In genomic region chrX:17644001-17644400, GRCh38 we compare ENCODE assay signal across 20 cellular contexts.
DNase-seq lines count a peak whose midpoint lies in the region; TF ChIP-seq lines count a peak whose summit lies in the region.
"Had no signal": no experiment of that assay in that cellular context is flagged by ENCODE, and none has a peak within 500 bp of the region (broad histone marks: within the 10 kb centered on the region; RNA-seq: fewer than 3 reads in every experiment).

No MANE protein-coding gene starts in this region.

- H3K4me3 ChIP-seq in HEK293 (ENCODE audit: low read depth, low read length) (no peak overlapping the region), MM.1S (ENCODE audit: low read length) (no peak overlapping the region), hepatocyte (no peak overlapping the region)
- H3K4me3 ChIP-seq: BLaER1 treated with 17β-estradiol and CSF1 and Interleukin-3, amounts not matched to agents 10 nM and 100 nM; GM12878; GM23248 had no signal

- POLR2A ChIA-PET in HEK293 (lab: Yijun Ruan, JAX): no interaction called here

- H3K27me3 ChIP-seq in MM.1S (replicated peaks; ENCODE audit: insufficient read depth, low read length) (no peaks in the 10 kb centered on the region), hepatocyte (no peaks in the 10 kb centered on the region)
- H3K27me3 ChIP-seq: BE2C had no signal

- no peaks in the 10 kb centered on the region for H3K9me2 ChIP-seq in MM.1S (replicated peaks; ENCODE audit: insufficient read depth, low read length)
- H3K9me2 ChIP-seq in hepatocyte (replicated peaks; ENCODE audit: insufficient read depth): no peaks in the 10 kb centered on the region

- no peaks in the 10 kb centered on the region for H3K79me2 ChIP-seq in MM.1S (ENCODE audit: low read length)
- no peaks in the 10 kb centered on the region for H3K79me2 ChIP-seq in hepatocyte

- H3K9me3 ChIP-seq in HEK293 (ENCODE audit: control insufficient read depth, insufficient read depth, low read depth, low read length) (no peaks in the 10 kb centered on the region), MM.1S (replicated peaks; ENCODE audit: insufficient read depth, low read length) (no peaks in the 10 kb centered on the region), hepatocyte (ENCODE audit: low read depth) (no peaks in the 10 kb centered on the region)
- H3K9me3 ChIP-seq: BE2C had no signal

- DNase-seq in MM.1S (no peak), myocyte (ENCODE audit: low read depth) (peak; percentile 66), hepatocyte (ENCODE audit: low spot score) (no peak), cortex of kidney (lab: John Stamatoyannopoulos, UW) (no peak), NCI-H2171 treated with DMSO at 0.1 percent for 48 hours (lab: John Stamatoyannopoulos, UW) (no peak)
- DNase-seq: AML-193; BE2C; CD4-positive, alpha-beta T cell; CD8-positive, alpha-beta memory T cell; DMS 273 treated with DMSO at 0.1 percent for 48 hours; DMS79; EL; GDM1; GM23248; H7; HCEC 1CT had no signal

- CTCF ChIA-PET in HEK293 (lab: Yijun Ruan, JAX): no interaction called here

- no peaks in the 10 kb centered on the region for H4K20me1 ChIP-seq in MM.1S (ENCODE audit: insufficient read depth, low read length)
- no peaks in the 10 kb centered on the region for H4K20me1 ChIP-seq in hepatocyte (ENCODE audit: insufficient read depth, poor library complexity, severe bottlenecking)
- H4K20me1 ChIP-seq: BLaER1 treated with 17β-estradiol and CSF1 and Interleukin-3, amounts not matched to agents 10 nM and 100 nM had no signal

- WGBS in hepatocyte (ENCODE audit: low lambda C conversion rate, missing lambda C conversion rate): 79% methylated on average over 1 of the region's 1 CpG

- no peak overlapping the region for H3K9ac ChIP-seq in MM.1S (ENCODE audit: low read length)
- H3K9ac ChIP-seq: BLaER1 treated with 17β-estradiol and CSF1 and Interleukin-3, amounts not matched to agents 10 nM and 100 nM; GM23248 had no signal

- H3K4me1 ChIP-seq in HEK293 (ENCODE audit: control insufficient read depth, insufficient read depth, low read length): 0 out of 2 replicates have a peak, but pooled peaks cover 5% of the 10 kb centered on the region
- no peaks in the 10 kb centered on the region; the same call in 1 of the 2 replicates for H3K4me1 ChIP-seq in MM.1S (ENCODE audit: low read length)
- no peaks in the 10 kb centered on the region for H3K4me1 ChIP-seq in hepatocyte (ENCODE audit: insufficient read depth)
- H3K4me1 ChIP-seq: BE2C; BLaER1 treated with 17β-estradiol and CSF1 and Interleukin-3, amounts not matched to agents 10 nM and 100 nM had no signal

- no peaks in the 10 kb centered on the region for H3F3A ChIP-seq in MM.1S (ENCODE audit: insufficient read depth, low read length)

- H3K36me3 ChIP-seq in HEK293 (ENCODE audit: control insufficient read depth in 2 of 2, insufficient read depth in 1 of 2, low read length in 2 of 2) (no peaks in the 10 kb centered on the region), MM.1S (replicated peaks; ENCODE audit: insufficient read depth, low read length) (no peaks in the 10 kb centered on the region), hepatocyte (replicated peaks; ENCODE audit: insufficient read depth, low read depth) (no peaks in the 10 kb centered on the region)
- H3K36me3 ChIP-seq: BE2C; BLaER1 treated with 17β-estradiol and CSF1 and Interleukin-3, amounts not matched to agents 10 nM and 100 nM had no signal

- TF ChIP-seq CTCF in HEK293 (tag by site-specific recombination; IDR thresholded peaks at IDR 0.05) (no peak), MM.1S (IDR thresholded peaks at IDR 0.05; ENCODE audit: low read length) (no peak), hepatocyte (IDR thresholded peaks at IDR 0.05; ENCODE audit: poor library complexity) (no peak)

- H2AFZ ChIP-seq in MM.1S (ENCODE audit: low read length) (0 out of 2 replicates have a peak overlapping the region, but pooled peaks have one; percentile 65), hepatocyte (no peak overlapping the region)
- H2AFZ ChIP-seq: GM23248 had no signal

- H3K27ac ChIP-seq in HEK293 (ENCODE audit: extremely low read depth, low read depth, low read length): no peak overlapping the region
- H3K27ac ChIP-seq in MM.1S (ENCODE audit: low read length): no peak overlapping the region
- no peak overlapping the region for H3K27ac ChIP-seq in hepatocyte
- H3K27ac ChIP-seq: 22Rv1; BLaER1 treated with 17β-estradiol and CSF1 and Interleukin-3, amounts not matched to agents 10 nM and 100 nM; GM23248 had no signal

- peak overlapping the region; percentile 50; the same call in 1 of the 2 replicates for H3K4me2 ChIP-seq in MM.1S (ENCODE audit: low read depth, low read length)
- H3K4me2 ChIP-seq in hepatocyte: no peak overlapping the region
- H3K4me2 ChIP-seq: BLaER1 treated with 17β-estradiol and CSF1 and Interleukin-3, amounts not matched to agents 10 nM and 100 nM had no signal

TF ChIP-seq in HEK293, 187 proteins besides CTCF, POLR2A, EP300 and RAD21:
- 0 out of 2 replicates have a peak, but pooled peaks have one; percentile 43 for TF ChIP-seq SCRT2 (tag by site-specific recombination; IDR thresholded peaks at IDR 0.05)
- TF ChIP-seq ZNF184 (tag by site-specific recombination; IDR thresholded peaks at IDR 0.05): no peak
- TF ChIP-seq ZBTB11 (tag by site-specific recombination; conservative IDR thresholded peaks at IDR 0.05; ENCODE audit: low read depth): no peak
- no peak for TF ChIP-seq AEBP2 (tag by site-specific recombination; IDR thresholded peaks at IDR 0.05; ENCODE audit: borderline replicate concordance)
- TF ChIP-seq OSR2 (tag by site-specific recombination; IDR thresholded peaks at IDR 0.05): no peak
- TF ChIP-seq ZFHX2 (tag by site-specific recombination; conservative IDR thresholded peaks at IDR 0.05): no peak
- no peak for TF ChIP-seq BCL11A (tag by site-specific recombination; IDR thresholded peaks at IDR 0.05; ENCODE audit: low read depth)
